17 cellular contexts compared by ENCODE assay signal in genomic region chr4:174248407-174248806, GRCh38.
"Had no signal": no experiment of that assay in that cellular context is flagged by ENCODE, and none has a peak within 500 bp of the region (broad histone marks: within the 10 kb centered on the region; RNA-seq: fewer than 3 reads in every experiment).

No MANE protein-coding gene starts in this region.

- H3K36me3 ChIP-seq: ascending aorta, tibial nerve had no signal

- H3K4me3 ChIP-seq: ascending aorta, hepatocyte, lung, tibial nerve had no signal

- H3K27me3 ChIP-seq: ascending aorta, hepatocyte, tibial nerve had no signal

- H3K27ac ChIP-seq: ascending aorta, hepatocyte, tibial nerve had no signal

- H3K4me1 ChIP-seq: ascending aorta, tibial nerve had no signal

- DNase-seq: activated CD4-positive, CD25-positive, alpha-beta regulatory T cell treated with anti-CD3 and anti-CD28 coated beads, Interleukin-2, amount 50 U/mL, for 72 hours; activated CD8-positive, alpha-beta memory T cell treated with anti-CD3 and anti-CD28 coated beads for 24 hours; activated CD8-positive, alpha-beta memory T cell treated with anti-CD3 and anti-CD28 coated beads, Interleukin-2, amount 50 U/mL, for 48 hours; activated effector memory CD4-positive, alpha-beta T cell treated with Interleukin-2 at 50 U/mL for 16 hours; activated T-cell treated with anti-CD3 and anti-CD28 coated beads, Interleukin-2, amount 50 U/mL, for 48 hours; dermis blood vessel endothelial cell; effector memory CD8-positive, alpha-beta T cell; nephron progenitor cell; nucleus accumbens; posterior cingulate gyrus; stimulated activated CD4-positive, alpha-beta T cell treated with anti-CD3 and anti-CD28 coated beads, Interleukin-12 subunit alpha, Interleukin-12 subunit beta, amount 100 ng/mL, for 4 hours; stimulated activated CD4-positive, alpha-beta T cell treated with anti-CD3 and anti-CD28 coated beads, Interleukin-1b, Interleukin-23, amount 100 ng/mL, for 48 hours; stimulated activated naive CD4-positive, alpha-beta T cell treated with Interleukin-2 at 50 U/mL for 16 hours had no signal

- ATAC-seq: effector memory CD8-positive, alpha-beta T cell had no signal

- H3K9me3 ChIP-seq: ascending aorta, tibial nerve had no signal
